ENCODE assay signal across 28 cellular contexts in the genomic region with DNA sequence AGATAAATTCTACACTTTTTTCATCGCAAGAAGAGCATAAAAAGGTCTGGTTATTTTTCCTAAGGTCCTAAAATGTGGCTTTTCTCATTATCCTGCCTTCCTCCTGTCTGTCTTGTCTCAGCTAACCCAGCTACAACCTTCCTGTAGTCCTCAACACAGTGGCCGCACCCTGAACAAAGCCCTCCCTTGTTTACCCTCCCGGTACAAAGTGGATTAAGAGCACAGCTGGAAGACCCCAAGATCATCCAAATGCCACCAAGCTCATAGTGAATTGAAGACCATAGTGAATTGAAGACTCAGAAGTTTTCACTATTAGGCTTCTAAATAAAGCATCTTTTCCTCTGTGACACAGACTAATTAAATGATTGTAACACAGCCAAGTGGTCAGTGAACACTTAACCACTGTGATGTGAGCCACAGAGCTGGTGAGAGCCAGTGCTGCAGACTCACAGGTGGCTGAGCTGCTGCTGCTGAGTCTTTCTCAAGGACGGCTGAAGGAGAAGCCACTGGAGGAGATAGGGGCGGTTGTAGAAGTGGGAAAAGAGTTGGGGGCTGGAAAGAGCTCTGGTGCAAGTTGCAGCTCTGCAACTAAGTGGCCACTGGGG.
"Had no signal": no experiment of that assay in that cellular context is flagged by ENCODE, and none has a peak within 500 bp of the region (broad histone marks: within the 10 kb centered on the region; RNA-seq: fewer than 3 reads in every experiment).

No MANE protein-coding gene starts in this region.

- H3K4me1 Mint-ChIP-seq: activated CD4-positive, alpha-beta memory T cell treated with anti-CD3 and anti-CD28 coated beads, Interleukin-2, amount 10 ng/mL, durations not matched to agents 7 days and 5 days; activated CD4-positive, alpha-beta T cell treated with anti-CD3 and anti-CD28 coated beads, Interleukin-2, amount 10 ng/mL, durations not matched to agents 7 days and 5 days; activated naive CD8-positive, alpha-beta T cell treated with anti-CD3 and anti-CD28 coated beads, Interleukin-2, amount 50 U/mL, for 24 hours; memory B cell; stimulated activated naive B cell treated with anti-CD40 and anti-IgM and Interleukin-4, amounts not matched to agents 10 μg/mL and 1 μg/mL and 100 μg/mL, for 72 hours had no signal

- H3K27me3 Mint-ChIP-seq: activated CD4-positive, alpha-beta T cell treated with anti-CD3 and anti-CD28 coated beads, Interleukin-2, amount 10 ng/mL, durations not matched to agents 7 days and 5 days; activated naive CD4-positive, alpha-beta T cell treated with anti-CD3 and anti-CD28 coated beads, Interleukin-2, amount 50 U/mL, for 24 hours; activated naive CD8-positive, alpha-beta T cell treated with anti-CD3 and anti-CD28 coated beads, Interleukin-2, amount 50 U/mL, for 24 hours; activated T-cell treated with anti-CD3 and anti-CD28 coated beads, Interleukin-2, amount 50 U/mL, for 24 hours; T-helper 17 cell had no signal

- H3K27ac ChIP-seq: breast epithelium, heart left ventricle, neutrophil, ovary, prostate gland, stomach, tibial artery had no signal

- H3K4me3 Mint-ChIP-seq: activated CD4-positive, alpha-beta memory T cell treated with anti-CD3 and anti-CD28 coated beads, Interleukin-2, amount 10 ng/mL, durations not matched to agents 7 days and 5 days; activated CD4-positive, alpha-beta T cell treated with anti-CD3 and anti-CD28 coated beads, Interleukin-2, amount 10 ng/mL, durations not matched to agents 7 days and 5 days; activated naive CD4-positive, alpha-beta T cell treated with anti-CD3 and anti-CD28 coated beads, Interleukin-2, amount 50 U/mL, for 24 hours; activated naive CD8-positive, alpha-beta T cell treated with anti-CD3 and anti-CD28 coated beads, Interleukin-2, amount 50 U/mL, for 24 hours; activated T-cell treated with anti-CD3 and anti-CD28 coated beads, Interleukin-2, amount 50 U/mL, for 24 hours; immature natural killer cell; memory B cell; natural killer cell; stimulated activated naive B cell treated with anti-CD40 and anti-IgM and Interleukin-4, amounts not matched to agents 10 μg/mL and 1 μg/mL and 100 μg/mL, for 72 hours; T-helper 17 cell had no signal

- DNase-seq: activated CD4-positive, alpha-beta memory T cell treated with anti-CD3 and anti-CD28 coated beads, Interleukin-2, amount 10 ng/mL, durations not matched to agents 7 days and 5 days; activated CD4-positive, alpha-beta T cell treated with anti-CD3 and anti-CD28 coated beads for 1 hour; activated CD4-positive, alpha-beta T cell treated with anti-CD3 and anti-CD28 coated beads, Interleukin-2, amount 10 ng/mL, durations not matched to agents 7 days and 5 days; activated CD8-positive, alpha-beta memory T cell treated with anti-CD3 and anti-CD28 coated beads, Interleukin-2, amount 50 U/mL, for 48 hours; activated naive CD8-positive, alpha-beta T cell treated with anti-CD3 and anti-CD28 coated beads, Interleukin-2, amount 50 U/mL, for 24 hours; activated T-cell treated with anti-CD3 and anti-CD28 coated beads, Interleukin-2, amount 50 U/mL, for 24 hours; central memory CD4-positive, alpha-beta T cell; foreskin fibroblast; heart left ventricle; immature natural killer cell; kidney; midbrain; natural killer cell; ovary; retina; small intestine; stimulated activated naive B cell treated with anti-CD40 and anti-IgM and Interleukin-4, amounts not matched to agents 10 μg/mL and 1 μg/mL and 100 μg/mL, for 72 hours; stomach; T-helper 17 cell; T1000; tibial artery had no signal

- FAIRE-seq: kidney, small intestine had no signal

- H3K36me3 Mint-ChIP-seq: memory B cell; natural killer cell; stimulated activated naive B cell treated with anti-CD40 and anti-IgM and Interleukin-4, amounts not matched to agents 10 μg/mL and 1 μg/mL and 100 μg/mL, for 72 hours had no signal

- H3K4me3 ChIP-seq: breast epithelium, heart left ventricle, ovary, prostate gland, stomach, tibial artery had no signal

- H3K36me3 ChIP-seq: breast epithelium, neutrophil, ovary, prostate gland had no signal

- H3K4me1 ChIP-seq: breast epithelium, heart left ventricle, prostate gland, stomach, tibial artery had no signal

- H3K27ac Mint-ChIP-seq: activated CD4-positive, alpha-beta memory T cell treated with anti-CD3 and anti-CD28 coated beads, Interleukin-2, amount 10 ng/mL, durations not matched to agents 7 days and 5 days; activated CD4-positive, alpha-beta T cell treated with anti-CD3 and anti-CD28 coated beads, Interleukin-2, amount 10 ng/mL, durations not matched to agents 7 days and 5 days; activated naive CD4-positive, alpha-beta T cell treated with anti-CD3 and anti-CD28 coated beads, Interleukin-2, amount 50 U/mL, for 24 hours; activated naive CD8-positive, alpha-beta T cell treated with anti-CD3 and anti-CD28 coated beads, Interleukin-2, amount 50 U/mL, for 24 hours; activated T-cell treated with anti-CD3 and anti-CD28 coated beads, Interleukin-2, amount 50 U/mL, for 24 hours; immature natural killer cell; memory B cell; natural killer cell; stimulated activated naive B cell treated with anti-CD40 and anti-IgM and Interleukin-4, amounts not matched to agents 10 μg/mL and 1 μg/mL and 100 μg/mL, for 72 hours; T-helper 17 cell had no signal

- ATAC-seq: activated naive CD8-positive, alpha-beta T cell treated with anti-CD3 and anti-CD28 coated beads, Interleukin-2, amount 50 U/mL, for 24 hours; esophagus mucosa; natural killer cell; sciatic nerve; stimulated activated naive B cell treated with anti-CD40 and anti-IgM and Interleukin-4, amounts not matched to agents 10 μg/mL and 1 μg/mL and 100 μg/mL, for 72 hours; T-helper 17 cell had no signal

- H3K9me3 Mint-ChIP-seq: activated CD4-positive, alpha-beta memory T cell treated with anti-CD3 and anti-CD28 coated beads, Interleukin-2, amount 10 ng/mL, durations not matched to agents 7 days and 5 days; activated CD4-positive, alpha-beta T cell treated with anti-CD3 and anti-CD28 coated beads, Interleukin-2, amount 10 ng/mL, durations not matched to agents 7 days and 5 days; activated naive CD4-positive, alpha-beta T cell treated with anti-CD3 and anti-CD28 coated beads, Interleukin-2, amount 50 U/mL, for 24 hours; activated naive CD8-positive, alpha-beta T cell treated with anti-CD3 and anti-CD28 coated beads, Interleukin-2, amount 50 U/mL, for 24 hours; activated T-cell treated with anti-CD3 and anti-CD28 coated beads, Interleukin-2, amount 50 U/mL, for 24 hours; immature natural killer cell; memory B cell; natural killer cell; stimulated activated naive B cell treated with anti-CD40 and anti-IgM and Interleukin-4, amounts not matched to agents 10 μg/mL and 1 μg/mL and 100 μg/mL, for 72 hours had no signal

- H3K9me3 ChIP-seq: breast epithelium, heart left ventricle, neutrophil, ovary, prostate gland, stomach, tibial artery had no signal

- H3K27me3 ChIP-seq: breast epithelium, heart left ventricle, neutrophil, ovary, stomach, tibial artery had no signal
